ENCODE assay signal across 8 cellular contexts in genomic region chr1:33470495-33471012, GRCh38. TPM values are rescaled to one million over a fixed set of nuclear protein-coding genes. Genes with fewer than 3 reads are reported as not detected.
A peak's percentile ranks its signal among the peaks of the same experiment; 100 is the strongest.
DNase-seq lines count a peak whose midpoint lies in the region; ATAC-seq, FAIRE-seq and TF ChIP-seq lines count a peak whose summit lies in the region.

No MANE protein-coding gene starts in this region.

- H3K27ac ChIP-seq in K562 (ENCODE audit: extremely low read depth, low read depth, low read length), result no peak overlapping the region

- in situ Hi-C loops in K562 (cut with MboI), result no loop called here

- H2AFZ ChIP-seq in K562 (ENCODE audit: low read depth, low read length), result peak overlapping the region; percentile 5; the same call in 1 of the 2 replicates

- BruUV-seq in K562 (replicated peaks; lab: Mats Ljungman, UMichigan), result no TSS peak

- peaks cover 4% of the 10 kb centered on the region; the same call in 1 of the 3 replicates for H3K79me2 ChIP-seq in K562 (ENCODE audit: control insufficient read depth, insufficient read depth, low read length)

- peak; percentile 83 to 95 (median 90) for TF ChIP-seq CTCF in K562 (IDR thresholded peaks at IDR 0.05 in 2 of 3, conservative IDR thresholded peaks at IDR 0.05 in 1 of 3; ENCODE audit: insufficient read depth in 2 of 3, low read depth in 1 of 3, low read length in 3 of 3)

- H3K4me3 ChIP-seq in K562, result no peak overlapping the region
- H3K4me3 ChIP-seq in skeletal muscle satellite cell (ENCODE audit: low read length), result no peak overlapping the region

- peak in 12 of 14 donors; percentile 33 to 84 (median 66) for DNase-seq in C1 segment of cervical spinal cord (lab: John Stamatoyannopoulos, UW)
- DNase-seq in NCI-H187 treated with DMSO at 0.1 percent for 48 hours (lab: John Stamatoyannopoulos, UW), result peak; percentile 71
- DNase-seq in T-helper 9 cell, result peak; percentile 32
- DNase-seq in K562 (ENCODE audit: extremely low read depth in 1 of 4, low spot score in 3 of 4), result peak; percentile 72 to 83 (median 74)
- peak; percentile 49 for DNase-seq in iPS DF 4.7 (ENCODE audit: extremely low read depth, low spot score)

- H3K9me1 ChIP-seq in K562 (ENCODE audit: control insufficient read depth, insufficient read depth, low read length), result no peaks in the 10 kb centered on the region

- POLR2A ChIA-PET in K562 (lab: Yijun Ruan, JAX), result interaction anchor here (0.5 to 1.3 kb wide), 2 partner anchors 18 to 100 kb away, joined by 4 to 6 read pairs; no protein-coding TSS in a partner anchor

- intact Hi-C loops in K562 (cut with micrococcal nuclease), result loop anchor here (1.0 to 10.0 kb wide), 4 partner anchors 98 to 336 kb away; no protein-coding TSS in a partner anchor

- no peaks in the 10 kb centered on the region for H4K20me1 ChIP-seq in K562 (replicated peaks; ENCODE audit: control insufficient read depth, insufficient read depth, low read length)

- H3K4me2 ChIP-seq in K562 (ENCODE audit: insufficient read depth, low read length) (no peak overlapping the region), skeletal muscle satellite cell (ENCODE audit: low read length) (peak overlapping the region; percentile 15)

- H3K27me3 ChIP-seq in K562 (ENCODE audit: control insufficient read depth in 2 of 2, insufficient read depth in 2 of 2, low read length in 2 of 2) (peaks cover 0 to 25% of the 10 kb centered on the region in 2 experiments; a peak in 2 of 5 replicates), skeletal muscle satellite cell (ENCODE audit: control insufficient read depth, insufficient read depth, low read length) (no peaks in the 10 kb centered on the region)

- H3K9me3 ChIP-seq in K562 (replicated peaks; ENCODE audit: control insufficient read depth, insufficient read depth, low read depth, low read length), result no peaks in the 10 kb centered on the region
- H3K9me3 ChIP-seq in skeletal muscle satellite cell (replicated peaks; ENCODE audit: low read length), result no peaks in the 10 kb centered on the region

- H3K4me1 ChIP-seq in K562 (replicated peaks in 1 of 2; ENCODE audit: control insufficient read depth in 2 of 2, insufficient read depth in 2 of 2, low read length in 2 of 2) (peaks cover 3 to 5% of the 10 kb centered on the region in 2 experiments; a peak in 3 of 5 replicates), skeletal muscle satellite cell (ENCODE audit: control insufficient read depth, insufficient read depth, low read length) (peaks cover 36% of the 10 kb centered on the region)

- no peaks in the 10 kb centered on the region for H3K36me3 ChIP-seq in K562 (ENCODE audit: control insufficient read depth, insufficient read depth, low read length)
- H3K36me3 ChIP-seq in skeletal muscle satellite cell (ENCODE audit: insufficient read depth, low read length), result no peaks in the 10 kb centered on the region

- peak; percentile 84 to 92 for TF ChIP-seq RAD21 in K562 (CRISPR knock-in tag; conservative IDR thresholded peaks at IDR 0.05 in 1 of 2, IDR thresholded peaks at IDR 0.05 in 1 of 2)

- H3K9ac ChIP-seq in K562 (ENCODE audit: insufficient read depth in 1 of 2, low read depth in 2 of 2, low read length in 2 of 2) (no peak overlapping the region), skeletal muscle satellite cell (ENCODE audit: low read depth, low read length) (peak overlapping the region; percentile 11)

- CTCF ChIA-PET in K562 (lab: Yijun Ruan, JAX; ENCODE audit: low intra/inter-chr PET ratio), result interaction anchor here (0.5 to 2.3 kb wide), 4 partner anchors 102 to 957 kb away, joined by 4 to 15 read pairs (median 6); no protein-coding TSS in a partner anchor

- TF ChIP-seq POLR2A in K562 (conservative IDR thresholded peaks at IDR 0.05), result no peak

- no peak for TF ChIP-seq EP300 in K562 (IDR thresholded peaks at IDR 0.05; ENCODE audit: low read length)

- FAIRE-seq in K562 (lab: Jason Lieb, UNC), result peak; percentile 82

- 4% methylated on average over 11 of the region's 11 CpGs for WGBS in K562 (ENCODE audit: insufficient coverage, low coverage, missing lambda C conversion rate)

- ATAC-seq in GM21723 (IDR thresholded peaks at IDR 0.05; ENCODE audit: unreplicated experiment), result peak; percentile 56
- peak; percentile 76 for ATAC-seq in K562
- ATAC-seq in GM19035 (IDR thresholded peaks at IDR 0.05; ENCODE audit: unreplicated experiment), result no peak

TF ChIP-seq in K562, 482 proteins besides CTCF, POLR2A, EP300 and RAD21 (continues in another document):
- no peak for TF ChIP-seq ZNF583 (CRISPR knock-in tag; IDR thresholded peaks at IDR 0.05)
- TF ChIP-seq KLF16 (IDR thresholded peaks at IDR 0.05), result peak; percentile 65; the same call in 1 of the 2 replicates
- TF ChIP-seq DEAF1 (CRISPR knock-in tag; IDR thresholded peaks at IDR 0.05), result peak; percentile 78
- no peak for TF ChIP-seq GATAD2B (IDR thresholded peaks at IDR 0.05; ENCODE audit: borderline replicate concordance)
- no peak for TF ChIP-seq ETS1 (conservative IDR thresholded peaks at IDR 0.05; ENCODE audit: control insufficient read depth, low read depth, low read length)
- TF ChIP-seq CTBP1 (IDR thresholded peaks at IDR 0.05; ENCODE audit: borderline replicate concordance), result peak; percentile 78; the same call in 1 of the 2 replicates
- no peak for TF ChIP-seq POLR2B (IDR thresholded peaks at IDR 0.05; ENCODE audit: low read depth, partially characterized antibody)
- TF ChIP-seq SPI1 (IDR thresholded peaks at IDR 0.05; ENCODE audit: borderline replicate concordance, low read depth, low read length), result no peak
- TF ChIP-seq SMC3 (conservative IDR thresholded peaks at IDR 0.05; ENCODE audit: insufficient read depth, low read depth, low read length), result peak; percentile 70
- peak; percentile 48; the same call in 1 of the 2 replicates for TF ChIP-seq STAG1 (CRISPR knock-in tag; IDR thresholded peaks at IDR 0.05; ENCODE audit: borderline replicate concordance)

RNA-seq across cellular contexts. Expression of gene ZSCAN20, which starts 1.9 kb away (rescaled TPM):
- total RNA-seq in K562 (2011; cell fraction: chromatin; rRNA removed; ENCODE audit: low replicate concordance), result 3.8 and 4.1 TPM in 2 replicates
- total RNA-seq in K562 (2011; cell fraction: nucleolus; rRNA removed), result 2.5 and 4.3 TPM in 2 replicates
- 2.8 and 2.9 TPM in 2 replicates for total RNA-seq in K562 (2011; cell fraction: nucleoplasm; rRNA removed)
- total RNA-seq in K562 (2014; rRNA removed), result 2.2 and 2.5 TPM in 2 replicates
- total RNA-seq in K562 (2014; rRNA removed; fragmentation: Illumina TruSeq; extraction: Trizol), result 2.8 and 3.0 TPM in 2 replicates
- 3.3 and 3.6 TPM in 2 replicates for total RNA-seq in K562 (2015; rRNA removed; fragmentation: Illumina TruSeq; extraction: Trizol)
- 2.5 and 2.6 TPM in 2 replicates for total RNA-seq in K562 (2021)
- 0.80 and 1.7 TPM in 2 replicates for polyA plus RNA-seq in K562 (2011; rRNA removed)
- 0.38 and 0.75 TPM in 2 replicates for polyA plus RNA-seq in K562 (2011; cell fraction: cytosol; rRNA removed)
- 1.0 and 1.9 TPM in 2 replicates for polyA plus RNA-seq in K562 (2011; cell fraction: nucleus; rRNA removed)
- 1.8 and 1.9 TPM in 2 replicates for polyA plus RNA-seq in K562 (2012)
- polyA plus RNA-seq in K562 (2014; fragmentation: Illumina TruSeq; extraction: Trizol), result 2.0 TPM in 2 replicates
- polyA plus RNA-seq in K562 (2014; fragmentation: Nextera tagmentation; extraction: Ambion mirVana), result under 1 TPM; 0.36 to 0.58 TPM
- polyA plus RNA-seq in K562 (2014; rRNA removed), result 1.4 and 1.8 TPM in 2 replicates
- 1.4 and 2.5 TPM in 2 replicates for polyA minus RNA-seq in K562 (2011; rRNA and poly(A)+ RNA removed)
- polyA minus RNA-seq in K562 (2011; cell fraction: cytosol; rRNA and poly(A)+ RNA removed), result 0.76 and 1.6 TPM in 2 replicates
- polyA minus RNA-seq in K562 (2011; cell fraction: nucleus; rRNA and poly(A)+ RNA removed), result 2.4 and 2.6 TPM in 2 replicates
- total RNA-seq in skeletal muscle satellite cell (2012; rRNA removed), result 8.3 and 8.9 TPM in 2 replicates

RNA-seq across cellular contexts. Expression of gene PHC2, which starts 39.7 kb away (rescaled TPM):
- total RNA-seq in K562 (2011; cell fraction: chromatin; rRNA removed; ENCODE audit: low replicate concordance), result 6.6 and 20.6 TPM in 2 replicates
- 11.1 and 17.3 TPM in 2 replicates for total RNA-seq in K562 (2011; cell fraction: nucleolus; rRNA removed)
- 12.2 and 18.6 TPM in 2 replicates for total RNA-seq in K562 (2011; cell fraction: nucleoplasm; rRNA removed)
- 43.5 and 57.7 TPM in 2 replicates for total RNA-seq in K562 (2014; rRNA removed)
- total RNA-seq in K562 (2014; rRNA removed; fragmentation: Illumina TruSeq; extraction: Trizol), result 27.0 and 29.9 TPM in 2 replicates
- total RNA-seq in K562 (2015; rRNA removed; fragmentation: Illumina TruSeq; extraction: Trizol), result 31.4 and 31.8 TPM in 2 replicates
- total RNA-seq in K562 (2021), result 59.9 and 67.6 TPM in 2 replicates
- polyA plus RNA-seq in K562 (2011; rRNA removed), result 32.4 and 34.6 TPM in 2 replicates
- 40.6 and 53.4 TPM in 2 replicates for polyA plus RNA-seq in K562 (2011; cell fraction: cytosol; rRNA removed)
- 34.0 and 43.0 TPM in 2 replicates for polyA plus RNA-seq in K562 (2011; cell fraction: nucleus; rRNA removed)
- 38.4 and 62.6 TPM in 2 replicates for polyA plus RNA-seq in K562 (2012)
- 57.1 and 63.1 TPM in 2 replicates for polyA plus RNA-seq in K562 (2014; fragmentation: Illumina TruSeq; extraction: Trizol)
- polyA plus RNA-seq in K562 (2014; fragmentation: Nextera tagmentation; extraction: Ambion mirVana), result 1 to 10 TPM; 3.1 to 5.8 TPM
- polyA plus RNA-seq in K562 (2014; rRNA removed), result 41.5 and 44.1 TPM in 2 replicates
- 14.3 and 16.3 TPM in 2 replicates for polyA minus RNA-seq in K562 (2011; rRNA and poly(A)+ RNA removed)
- polyA minus RNA-seq in K562 (2011; cell fraction: cytosol; rRNA and poly(A)+ RNA removed), result 23.4 and 24.0 TPM in 2 replicates
- polyA minus RNA-seq in K562 (2011; cell fraction: nucleus; rRNA and poly(A)+ RNA removed), result 11.0 and 13.1 TPM in 2 replicates
- total RNA-seq in skeletal muscle satellite cell (2012; rRNA removed), result 112 and 127 TPM in 2 replicates
